ENCODE assay signal across 18 cellular contexts in the genomic region with DNA sequence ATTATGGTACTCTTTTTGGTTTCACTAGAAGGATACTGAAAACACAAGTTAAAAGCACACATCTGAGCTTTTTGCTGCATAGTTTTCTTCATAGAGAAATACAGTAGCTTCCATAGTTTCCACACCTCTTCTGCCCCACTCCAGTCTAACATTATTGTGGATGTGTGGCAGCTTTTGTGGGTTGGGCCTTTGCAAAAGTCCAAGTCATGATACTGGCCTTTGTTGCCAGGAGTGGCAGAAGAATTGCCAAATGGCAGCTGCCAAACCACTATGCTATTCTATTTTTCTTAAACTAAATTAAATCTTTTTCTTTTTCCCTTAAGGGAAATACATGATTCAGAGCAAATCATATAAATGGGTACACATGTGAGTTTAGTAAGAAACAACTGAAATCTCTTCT.
DNase-seq lines count a peak whose midpoint lies in the region; ATAC-seq and TF ChIP-seq lines count a peak whose summit lies in the region.
"Had no signal": no experiment of that assay in that cellular context is flagged by ENCODE, and none has a peak within 500 bp of the region (broad histone marks: within the 10 kb centered on the region; RNA-seq: fewer than 3 reads in every experiment).

No MANE protein-coding gene starts in this region.

- no peak overlapping the region for H2AK9ac ChIP-seq in IMR-90 (replicated peaks; ENCODE audit: low read depth, low read length, poor library complexity)

- H3K9ac ChIP-seq in IMR-90 (ENCODE audit: low read depth, low read length) = no peak overlapping the region

- H4K20me1 ChIP-seq in IMR-90 (ENCODE audit: insufficient read depth, low read length) = peaks cover 3% of the 10 kb centered on the region; the same call in 1 of the 2 replicates

- H3K36me3 ChIP-seq in IMR-90 (ENCODE audit: control insufficient read depth, insufficient read depth, low read length) (0 out of 2 replicates have a peak, but pooled peaks cover 1% of the 10 kb centered on the region), suprapubic skin (no peaks in the 10 kb centered on the region)

- TF ChIP-seq CTCF in AG10803 (conservative IDR thresholded peaks at IDR 0.05; ENCODE audit: low read length) = no peak
- TF ChIP-seq CTCF in IMR-90 (conservative IDR thresholded peaks at IDR 0.05; ENCODE audit: low read depth, low read length) = no peak
- no peak for TF ChIP-seq CTCF in suprapubic skin (IDR thresholded peaks at IDR 0.05)

- intact Hi-C loops in IMR-90 (cut with micrococcal nuclease) = no loop called here

- no peak overlapping the region; the same call in 2 of the 3 replicates for H2BK15ac ChIP-seq in IMR-90 (ENCODE audit: low read depth, low read length)

- DNase-seq in AG10803 (ENCODE audit: low read depth) = peak; percentile 69
- no peak for DNase-seq in IMR-90
- peak; percentile 57 for DNase-seq in astrocyte of the hippocampus (ENCODE audit: low read depth, low spot score)
- peak; percentile 32 for DNase-seq in midbrain (lab: John Stamatoyannopoulos, UW)
- DNase-seq in suprapubic skin (ENCODE audit: low spot score in 2 of 2) = no peak
- DNase-seq in NCI-H748 treated with DMSO at 0.1 percent for 48 hours (lab: John Stamatoyannopoulos, UW) = no peak
- DNase-seq: activated B cell treated with CpG ODN at 0.5 μM for 24 hours; activated CD4-positive, alpha-beta memory T cell treated with anti-CD3 and anti-CD28 coated beads for 36 hours; activated effector memory CD4-positive, alpha-beta T cell treated with anti-CD3 and anti-CD28 coated beads, Interleukin-2, amount 50 U/mL, for 16 hours; effector memory CD4-positive, alpha-beta T cell; HCEC 1CT; Karpas-422; NCI-H1105 treated with DMSO at 0.1 percent for 48 hours; NCI-H2029 treated with DMSO at 0.1 percent for 48 hours; NCI-H510A treated with DMSO at 0.1 percent for 48 hours; T1000 had no signal

- H3K9me3 ChIP-seq in IMR-90 (ENCODE audit: control insufficient read depth, insufficient read depth, low read length) (no peaks in the 10 kb centered on the region), suprapubic skin (no peaks in the 10 kb centered on the region)

- in situ Hi-C loops in IMR-90 (cut with MboI; ENCODE audit: low sequenced_read_pairs) = no loop called here

- peak overlapping the region; percentile 42; the same call in 1 of the 2 replicates for H3K23ac ChIP-seq in IMR-90 (ENCODE audit: low read depth, low read length)

- H4K8ac ChIP-seq in IMR-90 (ENCODE audit: low read depth in 2 of 2, low read length in 2 of 2) = no peak overlapping the region

- no peak overlapping the region for H3K4me3 ChIP-seq in AG10803 (ENCODE audit: low read length)
- H3K4me3 ChIP-seq in IMR-90 (ENCODE audit: insufficient read depth, low read depth, low read length) = no peak overlapping the region
- H3K4me3 ChIP-seq in suprapubic skin = no peak overlapping the region

- no peak overlapping the region for H4K5ac ChIP-seq in IMR-90 (ENCODE audit: low read depth, low read length)

- no peak overlapping the region for H3K4ac ChIP-seq in IMR-90 (ENCODE audit: low read depth, low read length)

- H3K14ac ChIP-seq in IMR-90 (replicated peaks; ENCODE audit: low read depth, low read length) = no peak overlapping the region

- H2AK5ac ChIP-seq in IMR-90 (ENCODE audit: low read depth, low read length) = no peak overlapping the region

- no peak overlapping the region for H2BK20ac ChIP-seq in IMR-90 (ENCODE audit: low read depth, low read length)

- no peak overlapping the region for H2BK120ac ChIP-seq in IMR-90 (ENCODE audit: low read depth, low read length)

- no peak overlapping the region for H3K18ac ChIP-seq in IMR-90 (ENCODE audit: low read depth, low read length)

- TF ChIP-seq EP300 in suprapubic skin (IDR thresholded peaks at IDR 0.05) = no peak

- POLR2A ChIA-PET in IMR-90 (lab: Charles Lee; ENCODE audit: unreplicated experiment) = no interaction called here

- 0 out of 2 replicates have a peak, but pooled peaks cover 4% of the 10 kb centered on the region for H3K9me1 ChIP-seq in IMR-90 (ENCODE audit: insufficient read depth, low read length)

- no peak for TF ChIP-seq POLR2A in IMR-90 (IDR thresholded peaks at IDR 0.05; ENCODE audit: low read depth, low read length)
- TF ChIP-seq POLR2A in GM18505 (IDR thresholded peaks at IDR 0.05; ENCODE audit: borderline replicate concordance, extremely low read depth, insufficient read depth, insufficient read length) = no peak
- TF ChIP-seq POLR2A in suprapubic skin (IDR thresholded peaks at IDR 0.05) = no peak

- no TSS peak for BruUV-seq in IMR-90 (replicated peaks; lab: Mats Ljungman, UMichigan)

- H2AFZ ChIP-seq in IMR-90 (replicated peaks; ENCODE audit: low read length, poor library complexity) = no peak overlapping the region

- dilution Hi-C loops in IMR-90 (cut with HindIII; ENCODE audit: low sequenced_read_pairs, unreplicated experiment) = no loop called here

- no peak overlapping the region for H3K4me2 ChIP-seq in IMR-90 (ENCODE audit: low read depth, low read length)

- H3K79me1 ChIP-seq in IMR-90 (ENCODE audit: low read depth in 1 of 2, low read length in 2 of 2) = peaks cover 15 to 28% of the 10 kb centered on the region in 2 experiments; a peak in 3 of 4 replicates

- H3K27me3 ChIP-seq in IMR-90 (ENCODE audit: control insufficient read depth, insufficient read depth, low read length) (no peaks in the 10 kb centered on the region), suprapubic skin (no peaks in the 10 kb centered on the region)

- H3K27ac ChIP-seq in IMR-90 (ENCODE audit: insufficient read depth, low read length) = no peak overlapping the region
- H3K27ac ChIP-seq in suprapubic skin = no peak overlapping the region

- TF ChIP-seq RAD21 in IMR-90 (IDR thresholded peaks at IDR 0.05; ENCODE audit: low read length) = no peak

- no peak overlapping the region for H2BK5ac ChIP-seq in IMR-90 (ENCODE audit: low read depth, low read length, poor library complexity, severe bottlenecking)

- H4K91ac ChIP-seq in IMR-90 (ENCODE audit: insufficient read depth, low read depth, low read length) = no peak overlapping the region

- CTCF ChIA-PET in IMR-90 (lab: Yijun Ruan, JAX) = no interaction called here

- peaks cover 3% of the 10 kb centered on the region for H3K4me1 ChIP-seq in IMR-90 (ENCODE audit: control insufficient read depth, insufficient read depth, low read length)
- H3K4me1 ChIP-seq in suprapubic skin = peaks cover 8% of the 10 kb centered on the region

- ATAC-seq in IMR-90 (ENCODE audit: low read depth) (no peak), GM18505 (IDR thresholded peaks at IDR 0.05; ENCODE audit: unreplicated experiment) (no peak), HG02981 (IDR thresholded peaks at IDR 0.05; ENCODE audit: unreplicated experiment) (no peak)

- H3K56ac ChIP-seq in IMR-90 (ENCODE audit: extremely low read depth, insufficient read depth, low read length) = no peak overlapping the region

TF ChIP-seq in IMR-90, 13 proteins besides CTCF, POLR2A, EP300 and RAD21:
- TF ChIP-seq CEBPB (IDR thresholded peaks at IDR 0.05; ENCODE audit: low read depth, low read length) (no peak), MAZ (IDR thresholded peaks at IDR 0.05; ENCODE audit: borderline replicate concordance, low read depth, low read length) (no peak), BHLHE40 (IDR thresholded peaks at IDR 0.05; ENCODE audit: low read depth, low read length) (no peak), MXI1 (IDR thresholded peaks at IDR 0.05; ENCODE audit: borderline replicate concordance, low read depth, low read length) (no peak), MAFK (IDR thresholded peaks at IDR 0.05; ENCODE audit: low read depth, low read length) (no peak), NFE2L2 (IDR thresholded peaks at IDR 0.05; ENCODE audit: low read depth, low read length) (no peak), CHD1 (IDR thresholded peaks at IDR 0.05; ENCODE audit: low read depth, low read length) (no peak), RCOR1 (IDR thresholded peaks at IDR 0.05; ENCODE audit: insufficient replicate concordance, low read length) (no peak), FOS (IDR thresholded peaks at IDR 0.05; ENCODE audit: low read depth, low read length) (no peak), SMC3 (IDR thresholded peaks at IDR 0.05; ENCODE audit: low read depth, low read length) (no peak), RFX5 (IDR thresholded peaks at IDR 0.05; ENCODE audit: low read depth, low read length) (no peak)
- TF ChIP-seq, protein P1, sequence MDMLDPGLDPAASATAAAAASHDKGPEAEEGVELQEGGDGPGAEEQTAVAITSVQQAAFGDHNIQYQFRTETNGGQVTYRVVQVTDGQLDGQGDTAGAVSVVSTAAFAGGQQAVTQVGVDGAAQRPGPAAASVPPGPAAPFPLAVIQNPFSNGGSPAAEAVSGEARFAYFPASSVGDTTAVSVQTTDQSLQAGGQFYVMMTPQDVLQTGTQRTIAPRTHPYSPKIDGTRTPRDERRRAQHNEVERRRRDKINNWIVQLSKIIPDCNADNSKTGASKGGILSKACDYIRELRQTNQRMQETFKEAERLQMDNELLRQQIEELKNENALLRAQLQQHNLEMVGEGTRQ (IDR thresholded peaks at IDR 0.05; ENCODE audit: low read depth, low read length) = no peak
- TF ChIP-seq, protein P2, sequence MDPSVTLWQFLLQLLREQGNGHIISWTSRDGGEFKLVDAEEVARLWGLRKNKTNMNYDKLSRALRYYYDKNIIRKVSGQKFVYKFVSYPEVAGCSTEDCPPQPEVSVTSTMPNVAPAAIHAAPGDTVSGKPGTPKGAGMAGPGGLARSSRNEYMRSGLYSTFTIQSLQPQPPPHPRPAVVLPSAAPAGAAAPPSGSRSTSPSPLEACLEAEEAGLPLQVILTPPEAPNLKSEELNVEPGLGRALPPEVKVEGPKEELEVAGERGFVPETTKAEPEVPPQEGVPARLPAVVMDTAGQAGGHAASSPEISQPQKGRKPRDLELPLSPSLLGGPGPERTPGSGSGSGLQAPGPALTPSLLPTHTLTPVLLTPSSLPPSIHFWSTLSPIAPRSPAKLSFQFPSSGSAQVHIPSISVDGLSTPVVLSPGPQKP (IDR thresholded peaks at IDR 0.05; ENCODE audit: borderline replicate concordance, low read depth, low read length) = no peak

Comparison
In these comparisons a context has a peak if more than half of its experiments do, and no peak if none do; other contexts are left out.
1. DNase-seq: peak in AG10803 (single experiment), astrocyte of the hippocampus (single experiment) and midbrain (single experiment); none in IMR-90 (single experiment), suprapubic skin (0 of 2) and NCI-H748 treated with DMSO at 0.1 percent for 48 hours (single experiment).